ENCODE assay signal across 8 cellular contexts in the genomic region with DNA sequence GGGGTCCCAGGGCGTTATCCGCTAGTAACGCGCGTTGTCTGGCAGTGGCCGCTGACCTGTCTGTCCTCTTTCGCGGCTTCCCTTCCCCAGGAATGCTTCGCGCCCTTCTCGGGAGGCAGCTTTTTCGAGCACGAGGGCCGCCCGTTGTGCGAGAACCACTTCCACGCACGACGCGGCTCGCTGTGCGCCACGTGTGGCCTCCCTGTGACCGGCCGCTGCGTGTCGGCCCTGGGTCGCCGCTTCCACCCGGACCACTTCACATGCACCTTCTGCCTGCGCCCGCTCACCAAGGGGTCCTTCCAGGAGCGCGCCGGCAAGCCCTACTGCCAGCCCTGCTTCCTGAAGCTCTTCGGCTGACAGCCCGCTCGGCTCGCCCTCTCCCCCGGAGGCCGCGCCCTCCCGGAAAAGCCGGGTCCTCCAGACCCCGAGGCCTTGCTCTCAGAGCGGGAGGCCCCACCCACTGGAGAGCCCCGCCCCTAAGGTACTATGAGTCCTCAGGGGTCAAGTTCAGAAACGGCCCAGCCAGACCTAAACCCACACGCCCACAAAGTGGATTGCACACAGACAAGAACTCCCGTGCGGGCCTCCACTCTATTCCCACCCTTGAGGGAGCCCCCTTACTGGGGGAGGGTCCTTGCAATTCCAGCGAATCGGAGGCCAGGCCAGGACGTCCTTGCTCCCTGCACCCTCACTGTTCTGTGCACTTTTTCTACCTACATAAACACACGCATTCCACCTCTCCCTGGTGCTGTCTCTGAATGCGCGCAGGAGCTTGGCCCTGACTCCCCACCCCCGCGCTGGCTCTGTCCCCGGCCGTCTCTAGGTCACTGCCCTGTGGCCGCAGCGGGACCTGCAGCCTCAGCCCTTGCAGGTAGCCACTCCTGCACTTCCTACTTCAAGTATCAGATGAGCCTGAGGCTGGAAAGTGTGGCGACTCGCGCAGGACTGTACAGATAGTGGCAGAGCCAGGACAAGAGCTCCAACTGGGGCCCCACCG. TPM values are rescaled to one million over a fixed set of nuclear protein-coding genes. Genes with fewer than 3 reads are reported as not detected.
DNase-seq lines count a peak whose midpoint lies in the region; ATAC-seq and TF ChIP-seq lines count a peak whose summit lies in the region.

No MANE protein-coding gene starts in this region.

- H3K27ac ChIP-seq in MM.1S (ENCODE audit: low read length) (no peak overlapping the region), adrenal gland (peak overlapping the region; percentile 44 to 91 (median 69)), uterus (no peak overlapping the region)
- H3K27ac ChIP-seq in naive thymus-derived CD4-positive, alpha-beta T cell (ENCODE audit: low read depth, low read length): peak overlapping the region; percentile 58

- no peaks in the 10 kb centered on the region for H3K79me2 ChIP-seq in MM.1S (ENCODE audit: low read length)

- H3K36me3 ChIP-seq in MM.1S (replicated peaks; ENCODE audit: insufficient read depth, low read length): no peaks in the 10 kb centered on the region
- peaks cover 0 to 17% of the 10 kb centered on the region in 2 donors for H3K36me3 ChIP-seq in adrenal gland (replicated peaks in 1 of 2)
- H3K36me3 ChIP-seq in naive thymus-derived CD4-positive, alpha-beta T cell (ENCODE audit: control insufficient read depth in 2 of 3, insufficient read depth in 3 of 3, low read length in 3 of 3): no peaks in the 10 kb centered on the region
- no peaks in the 10 kb centered on the region for H3K36me3 ChIP-seq in uterus

- no peaks in the 10 kb centered on the region for H3K4me1 ChIP-seq in MM.1S (ENCODE audit: low read length)
- H3K4me1 ChIP-seq in adrenal gland (replicated peaks in 1 of 2): peaks cover 0 to 17% of the 10 kb centered on the region in 2 donors
- H3K4me1 ChIP-seq in naive thymus-derived CD4-positive, alpha-beta T cell (ENCODE audit: control insufficient read depth in 2 of 2, insufficient read depth in 2 of 2, low read length in 2 of 2): peaks cover 0 to 3% of the 10 kb centered on the region in 2 donors
- H3K4me1 ChIP-seq in uterus: peaks cover 0 to 11% of the 10 kb centered on the region in 2 donors

- 34 to 61% (median 43%) methylated on average over 30 to 67 of the region's 67 CpGs for WGBS in adrenal gland, 4 donors

- POLR2A ChIA-PET in naive thymus-derived CD4-positive, alpha-beta T cell (lab: Charles Lee): interaction anchor here (0.7 to 7.8 kb wide), 8 partner anchors 11 to 520 kb away, joined by 3 to 69 read pairs (median 4); a partner anchor contains a TSS

- H3K27me3 ChIP-seq in MM.1S (replicated peaks; ENCODE audit: insufficient read depth, low read length) (peaks cover 34% of the 10 kb centered on the region), adrenal gland (no peaks in the 10 kb centered on the region), uterus (no peaks in the 10 kb centered on the region)
- no peaks in the 10 kb centered on the region for H3K27me3 ChIP-seq in naive thymus-derived CD4-positive, alpha-beta T cell (ENCODE audit: control insufficient read depth in 2 of 2, insufficient read depth in 2 of 2, low read length in 2 of 2)

- no peak overlapping the region for H3K9ac ChIP-seq in MM.1S (ENCODE audit: low read length)

- DNase-seq in activated CD8-positive, alpha-beta memory T cell treated with anti-CD3 and anti-CD28 coated beads, Interleukin-2, amount 10 ng/mL, durations not matched to agents 7 days and 5 days: peak; percentile 60
- no peak for DNase-seq in activated CD8-positive, alpha-beta memory T cell treated with anti-CD3 and anti-CD28 coated beads for 24 hours
- DNase-seq in MM.1S (peak; percentile 17), adrenal gland (peak; percentile 59 to 85 (median 82)), uterus (no peak), G401 (ENCODE audit: low spot score) (no peak), osteocyte (ENCODE audit: extremely low spot score, unreplicated experiment) (no peak)
- DNase-seq in naive thymus-derived CD4-positive, alpha-beta T cell: peak in 1 of 9 donors; percentile 40

- H3K9me3 ChIP-seq in MM.1S (replicated peaks; ENCODE audit: insufficient read depth, low read length) (no peaks in the 10 kb centered on the region), adrenal gland (replicated peaks in 1 of 3) (no peaks in the 10 kb centered on the region), uterus (no peaks in the 10 kb centered on the region)
- H3K9me3 ChIP-seq in naive thymus-derived CD4-positive, alpha-beta T cell (ENCODE audit: control insufficient read depth in 2 of 3, low read length in 3 of 3): no peaks in the 10 kb centered on the region

- H3K4me3 Mint-ChIP-seq in activated CD8-positive, alpha-beta memory T cell treated with anti-CD3 and anti-CD28 coated beads, Interleukin-2, amount 10 ng/mL, durations not matched to agents 7 days and 5 days: peak overlapping the region; percentile 74
- H3K4me3 Mint-ChIP-seq in naive thymus-derived CD4-positive, alpha-beta T cell: peak overlapping the region; percentile 73 to 91 (median 82)
- no peak overlapping the region for H3K4me3 Mint-ChIP-seq in osteocyte (ENCODE audit: unreplicated experiment)

- no peak for TF ChIP-seq CTCF in MM.1S (IDR thresholded peaks at IDR 0.05; ENCODE audit: low read length)
- TF ChIP-seq CTCF in adrenal gland (IDR thresholded peaks at IDR 0.05): peak; percentile 11 to 61 (median 38)
- TF ChIP-seq CTCF in uterus (IDR thresholded peaks at IDR 0.05): no peak
- TF ChIP-seq CTCF in osteocyte (IDR thresholded peaks at IDR 0.05): no peak

- CTCF ChIA-PET in activated CD8-positive, alpha-beta memory T cell treated with anti-CD3 and anti-CD28 coated beads, Interleukin-2, amount 10 ng/mL, durations not matched to agents 7 days and 5 days (lab: Charles Lee): interaction anchor here (1.2 to 4.9 kb wide), 6 partner anchors 9 to 391 kb away, joined by 3 to 36 read pairs (median 4); a partner anchor contains a TSS
- CTCF ChIA-PET in naive thymus-derived CD4-positive, alpha-beta T cell (lab: Charles Lee): interaction anchor here (0.9 to 1.1 kb wide), 3 partner anchors 19 to 391 kb away, joined by 3 read pairs; a partner anchor contains a TSS

- peak overlapping the region; percentile 81 for H2AFZ ChIP-seq in MM.1S (ENCODE audit: low read length)

- H3K36me3 Mint-ChIP-seq in activated CD8-positive, alpha-beta memory T cell treated with anti-CD3 and anti-CD28 coated beads, Interleukin-2, amount 10 ng/mL, durations not matched to agents 7 days and 5 days: no peaks in the 10 kb centered on the region
- H3K36me3 Mint-ChIP-seq in naive thymus-derived CD4-positive, alpha-beta T cell: no peaks in the 10 kb centered on the region
- peaks cover 26% of the 10 kb centered on the region for H3K36me3 Mint-ChIP-seq in osteocyte (ENCODE audit: unreplicated experiment)

- intact Hi-C loops in adrenal gland (cut with DNase I): loop anchor here in 1 of 2 donors (10.0 kb wide), 1 partner anchor 227 kb away; no protein-coding TSS in a partner anchor
- intact Hi-C loops in naive thymus-derived CD4-positive, alpha-beta T cell (cut with micrococcal nuclease): loop anchor here (1.0 to 5.0 kb wide), 5 partner anchors 10 to 235 kb away; a partner anchor contains a TSS
- intact Hi-C loops in uterus (cut with DNase I; ENCODE audit: low total_unique reads): no loop called here

- H4K20me1 ChIP-seq in MM.1S (ENCODE audit: insufficient read depth, low read length): no peaks in the 10 kb centered on the region

- TF ChIP-seq POLR2A in adrenal gland (IDR thresholded peaks at IDR 0.05) (peak; percentile 13 to 19), uterus (IDR thresholded peaks at IDR 0.05) (no peak)

- peak overlapping the region; percentile 63 for H3K4me3 ChIP-seq in MM.1S (ENCODE audit: low read length)
- H3K4me3 ChIP-seq in adrenal gland: peak overlapping the region in 2 of 4 donors; percentile 4 to 53
- peak overlapping the region; percentile 48 for H3K4me3 ChIP-seq in naive thymus-derived CD4-positive, alpha-beta T cell (ENCODE audit: low read length)
- no peak overlapping the region for H3K4me3 ChIP-seq in uterus

- peak overlapping the region; percentile 91 for H3K4me2 ChIP-seq in MM.1S (ENCODE audit: low read depth, low read length)

- no peaks in the 10 kb centered on the region for H3K9me2 ChIP-seq in MM.1S (replicated peaks; ENCODE audit: insufficient read depth, low read length)

- H3K27me3 Mint-ChIP-seq in activated CD8-positive, alpha-beta memory T cell treated with anti-CD3 and anti-CD28 coated beads, Interleukin-2, amount 10 ng/mL, durations not matched to agents 7 days and 5 days: peaks cover 42% of the 10 kb centered on the region
- H3K27me3 Mint-ChIP-seq in naive thymus-derived CD4-positive, alpha-beta T cell: peaks cover 0 to 64% (median 7%) of the 10 kb centered on the region in 5 donors
- H3K27me3 Mint-ChIP-seq in osteocyte (ENCODE audit: unreplicated experiment): no peaks in the 10 kb centered on the region

- in situ Hi-C loops in G401 (cut with HindIII; ENCODE audit: low sequenced_read_pairs): no loop called here

- H3F3A ChIP-seq in MM.1S (ENCODE audit: insufficient read depth, low read length): no peaks in the 10 kb centered on the region

- no peaks in the 10 kb centered on the region for H3K9me3 Mint-ChIP-seq in activated CD8-positive, alpha-beta memory T cell treated with anti-CD3 and anti-CD28 coated beads, Interleukin-2, amount 10 ng/mL, durations not matched to agents 7 days and 5 days (ENCODE audit: low read depth)
- H3K9me3 Mint-ChIP-seq in naive thymus-derived CD4-positive, alpha-beta T cell: no peaks in the 10 kb centered on the region
- no peaks in the 10 kb centered on the region for H3K9me3 Mint-ChIP-seq in osteocyte (ENCODE audit: unreplicated experiment)

- peaks cover 15% of the 10 kb centered on the region for H3K4me1 Mint-ChIP-seq in activated CD8-positive, alpha-beta memory T cell treated with anti-CD3 and anti-CD28 coated beads, Interleukin-2, amount 10 ng/mL, durations not matched to agents 7 days and 5 days
- peaks cover 8 to 25% (median 16%) of the 10 kb centered on the region in 7 donors for H3K4me1 Mint-ChIP-seq in naive thymus-derived CD4-positive, alpha-beta T cell
- peaks cover 24% of the 10 kb centered on the region for H3K4me1 Mint-ChIP-seq in osteocyte (ENCODE audit: unreplicated experiment)

- no peak overlapping the region for H3K27ac Mint-ChIP-seq in activated CD8-positive, alpha-beta memory T cell treated with anti-CD3 and anti-CD28 coated beads, Interleukin-2, amount 10 ng/mL, durations not matched to agents 7 days and 5 days
- H3K27ac Mint-ChIP-seq in naive thymus-derived CD4-positive, alpha-beta T cell: peak overlapping the region in 6 of 9 donors; percentile 20 to 83 (median 56)
- no peak overlapping the region for H3K27ac Mint-ChIP-seq in osteocyte (ENCODE audit: unreplicated experiment)

- ATAC-seq in activated CD8-positive, alpha-beta memory T cell treated with anti-CD3 and anti-CD28 coated beads, Interleukin-2, amount 10 ng/mL, durations not matched to agents 7 days and 5 days: peak; percentile 46
- peak; percentile 26 for ATAC-seq in naive thymus-derived CD4-positive, alpha-beta T cell

RNA-seq across cellular contexts. Expression of a gene that starts 5.4 kb away (rescaled TPM):
- total RNA-seq in activated CD8-positive, alpha-beta memory T cell treated with anti-CD3 and anti-CD28 coated beads, Interleukin-2, amount 10 ng/mL, durations not matched to agents 7 days and 5 days: not detected
- total RNA-seq in adrenal gland (under 1 TPM in 1 of 8 donors, not detected in 7; 0.14 TPM), uterus (1 to 10 TPM in 1 of 4 donors, under 1 TPM in 1, not detected in 2; 0.83 to 2.4 TPM), osteocyte (not detected in 2 replicates)
- 1 to 10 TPM in 2 of 3 donors, not detected in 1; 2.4 to 3.0 TPM for polyA plus RNA-seq in adrenal gland
- total RNA-seq in naive thymus-derived CD4-positive, alpha-beta T cell: 1 to 10 TPM in 4 of 5 experiments, under 1 TPM in 1; 0.12 to 5.5 (median 3.7) TPM
- polyA plus RNA-seq in naive thymus-derived CD4-positive, alpha-beta T cell: 1 to 10 TPM; 2.4 to 3.3 TPM
- not detected in 2 replicates for total RNA-seq in G401 (2014; rRNA removed; shearing (Covaris generic))

RNA-seq across cellular contexts. Expression of a gene that starts 5.6 kb away (rescaled TPM):
- total RNA-seq in activated CD8-positive, alpha-beta memory T cell treated with anti-CD3 and anti-CD28 coated beads, Interleukin-2, amount 10 ng/mL, durations not matched to agents 7 days and 5 days: 1 to 10 TPM in 1 of 2 experiments, under 1 TPM in 1; 0.67 to 1.0 TPM
- total RNA-seq in adrenal gland: 10 to 100 TPM; 14.2 to 62.7 (median 34.8) TPM
- 10 to 100 TPM; 11.3 to 32.7 (median 29.7) TPM for polyA plus RNA-seq in adrenal gland
- total RNA-seq in naive thymus-derived CD4-positive, alpha-beta T cell: 1 to 10 TPM in 1 of 5 experiments, under 1 TPM in 4; 0.29 to 1.5 (median 0.57) TPM
- polyA plus RNA-seq in naive thymus-derived CD4-positive, alpha-beta T cell: under 1 TPM; 0.32 to 0.44 TPM
- total RNA-seq in uterus: 100 to 1,000 TPM in 2 of 4 donors, 10 to 100 TPM in 2; 61.1 to 336 (median 107) TPM
- total RNA-seq in G401 (2014; rRNA removed; shearing (Covaris generic)): 0.07 TPM in 1 of 2 replicates, not detected in the other
- 112 and 120 TPM in 2 replicates for total RNA-seq in osteocyte

RNA-seq across cellular contexts. Expression of a gene that starts 18.2 kb away (rescaled TPM):
- total RNA-seq in activated CD8-positive, alpha-beta memory T cell treated with anti-CD3 and anti-CD28 coated beads, Interleukin-2, amount 10 ng/mL, durations not matched to agents 7 days and 5 days: 10 to 100 TPM; 19.2 to 22.2 TPM
- 10 to 100 TPM in 6 of 8 donors, 1 to 10 TPM in 2; 9.1 to 20.3 (median 12.0) TPM for total RNA-seq in adrenal gland
- polyA plus RNA-seq in adrenal gland: 10 to 100 TPM in 2 of 3 donors, 1 to 10 TPM in 1; 2.9 to 37.9 (median 24.5) TPM
- 10 to 100 TPM in 3 of 5 experiments, 1 to 10 TPM in 2; 8.5 to 14.4 (median 11.5) TPM for total RNA-seq in naive thymus-derived CD4-positive, alpha-beta T cell
- 10 to 100 TPM in 1 of 2 donors, 1 to 10 TPM in 1; 6.2 to 12.1 TPM for polyA plus RNA-seq in naive thymus-derived CD4-positive, alpha-beta T cell
- 10 to 100 TPM in 2 of 4 donors, 1 to 10 TPM in 2; 2.1 to 12.7 (median 8.0) TPM for total RNA-seq in uterus
- total RNA-seq in G401 (2014; rRNA removed; shearing (Covaris generic)): 7.6 and 12.2 TPM in 2 replicates
- total RNA-seq in osteocyte: 12.3 and 12.8 TPM in 2 replicates

RNA-seq across cellular contexts. Expression of a gene that starts 30.7 kb away (rescaled TPM):
- 10 to 100 TPM; 32.8 to 37.7 TPM for total RNA-seq in activated CD8-positive, alpha-beta memory T cell treated with anti-CD3 and anti-CD28 coated beads, Interleukin-2, amount 10 ng/mL, durations not matched to agents 7 days and 5 days
- total RNA-seq in adrenal gland (10 to 100 TPM; 41.2 to 86.6 (median 66.8) TPM), uterus (10 to 100 TPM; 19.2 to 93.5 (median 82.9) TPM), osteocyte (72.5 and 76.8 TPM in 2 replicates)
- 100 to 1,000 TPM in 1 of 3 donors, 10 to 100 TPM in 2; 55.1 to 110 (median 65.1) TPM for polyA plus RNA-seq in adrenal gland
- total RNA-seq in naive thymus-derived CD4-positive, alpha-beta T cell: 100 to 1,000 TPM in 2 of 5 experiments, 10 to 100 TPM in 3; 47.3 to 118 (median 89.5) TPM
- 10 to 100 TPM; 22.8 to 30.1 TPM for polyA plus RNA-seq in naive thymus-derived CD4-positive, alpha-beta T cell
- 22.6 and 32.1 TPM in 2 replicates for total RNA-seq in G401 (2014; rRNA removed; shearing (Covaris generic))

RNA-seq across cellular contexts. Expression of a gene that starts 34.9 kb away (rescaled TPM):
- total RNA-seq in activated CD8-positive, alpha-beta memory T cell treated with anti-CD3 and anti-CD28 coated beads, Interleukin-2, amount 10 ng/mL, durations not matched to agents 7 days and 5 days: under 1 TPM; 0.16 to 0.29 TPM
- 1 to 10 TPM in 6 of 8 donors, under 1 TPM in 2; 0.61 to 3.1 (median 1.8) TPM for total RNA-seq in adrenal gland
- polyA plus RNA-seq in adrenal gland: under 1 TPM; 0.37 to 0.97 (median 0.73) TPM
- total RNA-seq in naive thymus-derived CD4-positive, alpha-beta T cell: under 1 TPM; 0.11 to 0.54 (median 0.32) TPM
- polyA plus RNA-seq in naive thymus-derived CD4-positive, alpha-beta T cell: under 1 TPM; 0.12 to 0.33 TPM
- 1 to 10 TPM in 3 of 4 donors, not detected in 1; 1.0 to 3.3 (median 1.5) TPM for total RNA-seq in uterus
- total RNA-seq in G401 (2014; rRNA removed; shearing (Covaris generic)): 0.03 and 0.55 TPM in 2 replicates
- 2.9 and 3.2 TPM in 2 replicates for total RNA-seq in osteocyte

Comparison
In these comparisons a context has a peak if more than half of its experiments do, and no peak if none do; other contexts are left out.
1. DNase-seq: peak in activated CD8-positive, alpha-beta memory T cell treated with anti-CD3 and anti-CD28 coated beads, Interleukin-2, amount 10 ng/mL, durations not matched to agents 7 days and 5 days (single experiment), MM.1S (single experiment) and adrenal gland (7 of 7); none in activated CD8-positive, alpha-beta memory T cell treated with anti-CD3 and anti-CD28 coated beads for 24 hours (single experiment), uterus (0 of 2), G401 (single experiment) and osteocyte (single experiment).
2. H3K27ac Mint-ChIP-seq: peak in naive thymus-derived CD4-positive, alpha-beta T cell (6 of 9); none in activated CD8-positive, alpha-beta memory T cell treated with anti-CD3 and anti-CD28 coated beads, Interleukin-2, amount 10 ng/mL, durations not matched to agents 7 days and 5 days (single experiment) and osteocyte (single experiment).
3. H3K27ac ChIP-seq: peak in adrenal gland (5 of 5) and naive thymus-derived CD4-positive, alpha-beta T cell (single experiment); none in MM.1S (single experiment) and uterus (0 of 2).
4. H3K4me3 ChIP-seq: peak in MM.1S (single experiment) and naive thymus-derived CD4-positive, alpha-beta T cell (single experiment); none in uterus (0 of 2).
5. CTCF ChIP-seq: peak in adrenal gland (6 of 6); none in MM.1S (single experiment), uterus (0 of 4) and osteocyte (single experiment).
6. POLR2A ChIP-seq: peak in adrenal gland (2 of 2); none in uterus (0 of 2).
7. RNA of a gene that starts 5.6 kb away (total RNA-seq): 61.1 to 336 TPM in uterus, 112 to 120 TPM in osteocyte and 14.2 to 62.7 TPM in adrenal gland; 0.67 to 1.0 TPM in activated CD8-positive, alpha-beta memory T cell treated with anti-CD3 and anti-CD28 coated beads, Interleukin-2, amount 10 ng/mL, durations not matched to agents 7 days and 5 days, 0.29 to 1.5 TPM in naive thymus-derived CD4-positive, alpha-beta T cell and 0.07 TPM in G401; every median in the first group is over 4 times any median in the second.